Comparison of ENCODE assay signal across 11 cellular contexts in the genomic region with DNA sequence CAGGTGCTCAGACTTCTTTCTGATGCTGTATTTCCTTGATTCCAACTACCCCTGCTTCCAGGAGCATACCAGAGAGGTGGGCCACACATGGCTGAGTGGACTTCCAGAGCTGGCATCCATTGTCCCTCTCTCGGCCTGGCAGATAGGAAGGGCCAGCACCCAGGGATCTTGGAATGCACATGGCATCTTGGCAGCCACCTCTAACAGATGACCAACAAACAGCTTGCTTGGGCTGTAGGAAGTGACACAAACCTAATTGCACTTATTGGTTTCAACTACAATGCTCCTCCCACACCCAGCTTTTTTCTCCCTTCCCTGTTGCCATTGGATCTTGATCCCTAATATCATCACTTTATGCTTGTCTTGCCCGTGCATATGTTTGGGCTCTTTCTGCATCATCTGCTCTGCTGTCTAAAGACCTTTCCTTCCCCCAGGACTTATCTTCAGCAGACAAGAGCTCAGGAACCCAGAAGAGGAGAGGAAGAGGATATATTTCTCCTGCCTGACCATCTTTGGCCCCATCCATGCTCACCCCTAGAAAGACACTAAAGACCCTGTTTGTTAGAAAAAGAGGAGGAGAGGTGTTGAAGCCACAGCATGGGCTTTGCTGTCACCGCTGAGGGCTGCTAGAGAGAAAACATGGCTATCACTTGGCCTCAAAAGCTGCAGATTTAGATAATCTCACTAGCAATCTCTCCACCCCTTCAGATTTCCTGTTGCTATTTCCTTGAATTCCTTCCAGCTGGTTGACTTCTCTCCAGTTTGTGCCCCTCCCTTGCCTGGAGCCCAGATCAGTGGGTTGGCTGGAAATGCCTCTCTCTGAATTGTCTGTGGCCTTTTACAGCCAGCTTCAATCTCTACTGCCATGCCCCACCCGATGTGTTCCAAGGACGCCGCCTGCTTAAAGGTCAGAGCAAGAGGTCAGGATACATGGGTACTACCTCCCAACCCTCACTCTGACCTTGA.
"Had no signal": no experiment of that assay in that cellular context is flagged by ENCODE, and none has a peak within 500 bp of the region (broad histone marks: within the 10 kb centered on the region; RNA-seq: fewer than 3 reads in every experiment).

No MANE protein-coding gene starts in this region.

- H3K9me3 ChIP-seq: sigmoid colon, spleen, stomach, thoracic aorta had no signal

- H3K4me1 ChIP-seq: sigmoid colon, stomach had no signal

- H3K4me3 ChIP-seq: sigmoid colon, spleen, stomach, thoracic aorta had no signal

- H3K27ac ChIP-seq: sigmoid colon, stomach, thoracic aorta had no signal

- H3K36me3 ChIP-seq: sigmoid colon, spleen, stomach, thoracic aorta had no signal

- H3K27me3 ChIP-seq: sigmoid colon, spleen had no signal

- ATAC-seq: esophagus mucosa, left ventricle myocardium superior, T-helper 17 cell had no signal

- DNase-seq: activated CD4-positive, CD25-positive, alpha-beta regulatory T cell treated with anti-CD3 and anti-CD28 coated beads, Interleukin-2, amount 50 U/mL, for 72 hours; activated naive CD4-positive, alpha-beta T cell treated with anti-CD3 and anti-CD28 coated beads, Interleukin-2, amount 10 ng/mL, durations not matched to agents 7 days and 5 days; hippocampal formation; kidney; left ventricle myocardium superior; sigmoid colon; spleen; stomach; T-helper 17 cell had no signal
